In the genomic region with DNA sequence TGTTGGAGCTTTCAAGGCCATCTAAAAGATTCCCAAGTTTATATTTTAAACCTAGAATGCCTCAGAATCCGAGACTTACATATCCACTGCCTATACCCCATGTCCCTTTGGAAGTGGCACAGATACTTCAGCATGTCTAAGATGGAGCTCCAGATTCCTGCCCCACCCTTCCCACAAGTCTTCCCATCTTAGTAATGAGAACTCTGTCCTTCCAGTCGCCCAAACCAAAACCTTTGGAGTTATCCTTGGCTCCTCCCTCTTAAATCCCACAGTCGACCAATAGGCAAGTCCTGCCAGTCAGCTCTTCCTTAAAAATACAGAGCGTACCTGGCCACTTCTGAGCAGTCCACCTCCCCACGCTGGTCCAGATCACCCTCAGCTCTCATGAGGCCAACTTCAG, we compare ENCODE assay signal across 27 cellular contexts. TPM values are rescaled to one million over a fixed set of nuclear protein-coding genes. Genes with fewer than 3 reads are reported as not detected.
DNase-seq lines count a peak whose midpoint lies in the region; ATAC-seq, FAIRE-seq and TF ChIP-seq lines count a peak whose summit lies in the region.
"Had no signal": no experiment of that assay in that cellular context is flagged by ENCODE, and none has a peak within 500 bp of the region (broad histone marks: within the 10 kb centered on the region; RNA-seq: fewer than 3 reads in every experiment).

No MANE protein-coding gene starts in this region.

- H3K4me3 Mint-ChIP-seq in activated T-cell treated with anti-CD3 and anti-CD28 coated beads, Interleukin-2, amount 50 U/mL, for 24 hours: no peak overlapping the region
- H3K4me3 Mint-ChIP-seq in activated T-cell treated with anti-CD3 and anti-CD28 coated beads, Interleukin-2, amount 50 U/mL, for 4 hours: no peak overlapping the region
- no peak overlapping the region for H3K4me3 Mint-ChIP-seq in chondrocyte (ENCODE audit: unreplicated experiment)
- H3K4me3 Mint-ChIP-seq: activated CD8-positive, alpha-beta T cell treated with anti-CD3 and anti-CD28 coated beads, Interleukin-2, amount 10 ng/mL, durations not matched to agents 7 days and 5 days; WTC11 had no signal

- no peak overlapping the region for H3K4me3 ChIP-seq in H7 (ENCODE audit: insufficient read depth, low read depth, low read length)
- H3K4me3 ChIP-seq in prostate gland: no peak overlapping the region
- H3K4me3 ChIP-seq: GM12878, HAP-1, SJSA1, vagina had no signal

- TF ChIP-seq CTCF in chondrocyte (IDR thresholded peaks at IDR 0.05) (no peak), prostate gland (IDR thresholded peaks at IDR 0.05) (no peak)

- peaks cover 79% of the 10 kb centered on the region for H3K4me1 Mint-ChIP-seq in activated T-cell treated with anti-CD3 and anti-CD28 coated beads, Interleukin-2, amount 50 U/mL, for 24 hours (ENCODE audit: low read depth)
- H3K4me1 Mint-ChIP-seq in activated T-cell treated with anti-CD3 and anti-CD28 coated beads, Interleukin-2, amount 50 U/mL, for 4 hours (ENCODE audit: low read depth): peaks cover 70% of the 10 kb centered on the region
- peaks cover 44% of the 10 kb centered on the region for H3K4me1 Mint-ChIP-seq in chondrocyte (ENCODE audit: low read depth)

- H3K27me3 Mint-ChIP-seq in activated T-cell treated with anti-CD3 and anti-CD28 coated beads, Interleukin-2, amount 50 U/mL, for 24 hours: no peaks in the 10 kb centered on the region
- no peaks in the 10 kb centered on the region for H3K27me3 Mint-ChIP-seq in activated T-cell treated with anti-CD3 and anti-CD28 coated beads, Interleukin-2, amount 50 U/mL, for 4 hours (ENCODE audit: low read depth)
- H3K27me3 Mint-ChIP-seq in chondrocyte (ENCODE audit: low read depth): no peaks in the 10 kb centered on the region

- intact Hi-C loops in prostate gland (cut with DNase I): no loop called here

- 66% methylated on average over 5 of the region's 5 CpGs for WGBS in prostate gland

- DNase-seq in activated T-cell treated with anti-CD3 and anti-CD28 coated beads, Interleukin-2, amount 50 U/mL, for 24 hours: no peak
- no peak for DNase-seq in activated T-cell treated with anti-CD3 and anti-CD28 coated beads, Interleukin-2, amount 50 U/mL, for 4 hours
- DNase-seq in H7: peak; percentile 31
- DNase-seq in chondrocyte (ENCODE audit: low spot score): no peak
- DNase-seq in prostate gland (ENCODE audit: low spot score): no peak
- DNase-seq in NCI-H526 treated with DMSO at 0.1 percent for 48 hours (lab: John Stamatoyannopoulos, UW): no peak
- no peak for DNase-seq in GM12892 (ENCODE audit: insufficient read length)
- DNase-seq: activated CD8-positive, alpha-beta T cell treated with anti-CD3 and anti-CD28 coated beads, Interleukin-2, amount 10 ng/mL, durations not matched to agents 7 days and 5 days; activated naive CD4-positive, alpha-beta T cell treated with anti-CD3 and anti-CD28 coated beads, Interleukin-2, amount 50 U/mL, for 16 hours; activated T-cell treated with anti-CD3 and anti-CD28 coated beads, Interleukin-2, amount 50 U/mL, for 1 hour; C1 segment of cervical spinal cord; DMS53; KG1; MV-4-11; NCI-H187; NCI-H2227 treated with DMSO at 0.1 percent for 48 hours; NCI-H774; stimulated activated CD4-positive, alpha-beta T cell treated with anti-CD3 and anti-CD28 coated beads, Interleukin-12 subunit alpha, Interleukin-12 subunit beta, amount 100 ng/mL, for 4 hours had no signal

- peaks cover 4% of the 10 kb centered on the region for H3K36me3 Mint-ChIP-seq in activated T-cell treated with anti-CD3 and anti-CD28 coated beads, Interleukin-2, amount 50 U/mL, for 24 hours (ENCODE audit: low read depth)
- no peaks in the 10 kb centered on the region for H3K36me3 Mint-ChIP-seq in activated T-cell treated with anti-CD3 and anti-CD28 coated beads, Interleukin-2, amount 50 U/mL, for 4 hours (ENCODE audit: insufficient read depth)
- no peaks in the 10 kb centered on the region for H3K36me3 Mint-ChIP-seq in chondrocyte (ENCODE audit: low read depth)
- H3K36me3 Mint-ChIP-seq: WTC11 had no signal

- FAIRE-seq in GM12892 (lab: Jason Lieb, UNC): no peak
- FAIRE-seq: colon, GM12878, GM19239 had no signal

- TF ChIP-seq POLR2A in prostate gland (IDR thresholded peaks at IDR 0.05) (no peak), GM12892 (IDR thresholded peaks at IDR 0.05; ENCODE audit: low read depth, low read length) (no peak)

- H3K4me1 ChIP-seq in prostate gland (replicated peaks): peaks cover 23% of the 10 kb centered on the region

- H3K9me3 ChIP-seq in prostate gland: no peaks in the 10 kb centered on the region
- H3K9me3 ChIP-seq: HAP-1, SJSA1, vagina had no signal

- H3K9me3 Mint-ChIP-seq in activated T-cell treated with anti-CD3 and anti-CD28 coated beads, Interleukin-2, amount 50 U/mL, for 24 hours: no peaks in the 10 kb centered on the region
- H3K9me3 Mint-ChIP-seq in activated T-cell treated with anti-CD3 and anti-CD28 coated beads, Interleukin-2, amount 50 U/mL, for 4 hours: no peaks in the 10 kb centered on the region
- H3K9me3 Mint-ChIP-seq in chondrocyte (ENCODE audit: low read depth): no peaks in the 10 kb centered on the region
- H3K9me3 Mint-ChIP-seq: WTC11 had no signal

- peak overlapping the region; percentile 6 to 51 for H3K27ac ChIP-seq in prostate gland
- H3K27ac ChIP-seq: SJSA1, vagina had no signal

- H3K27ac Mint-ChIP-seq in activated T-cell treated with anti-CD3 and anti-CD28 coated beads, Interleukin-2, amount 50 U/mL, for 24 hours: peak overlapping the region; percentile 42
- peak overlapping the region; percentile 7 for H3K27ac Mint-ChIP-seq in chondrocyte (ENCODE audit: unreplicated experiment)

- no peak for ATAC-seq in activated T-cell treated with anti-CD3 and anti-CD28 coated beads, Interleukin-2, amount 50 U/mL, for 4 hours
- no peak for ATAC-seq in GM21528 (IDR thresholded peaks at IDR 0.05; ENCODE audit: low FRiP score, unreplicated experiment)
- ATAC-seq: activated CD8-positive, alpha-beta T cell treated with anti-CD3 and anti-CD28 coated beads, Interleukin-2, amount 10 ng/mL, durations not matched to agents 7 days and 5 days; GM12878; Panc1; WTC11 had no signal

- H3K36me3 ChIP-seq in H7 (replicated peaks; ENCODE audit: control insufficient read depth, insufficient read depth, low read length) (no peaks in the 10 kb centered on the region), prostate gland (no peaks in the 10 kb centered on the region)
- H3K36me3 ChIP-seq: HAP-1, vagina had no signal

- H3K27me3 ChIP-seq in H7 (ENCODE audit: control insufficient read depth, insufficient read depth, low read length) (no peaks in the 10 kb centered on the region), prostate gland (replicated peaks; ENCODE audit: insufficient read depth) (no peaks in the 10 kb centered on the region)
- H3K27me3 ChIP-seq: SJSA1, vagina had no signal

RNA-seq across cellular contexts. Expression of a gene that starts 4.3 kb away (rescaled TPM):
- 10 to 100 TPM; 16.4 to 23.8 (median 22.0) TPM for total RNA-seq in activated T-cell treated with anti-CD3 and anti-CD28 coated beads, Interleukin-2, amount 50 U/mL, for 4 hours
- total RNA-seq in H7 (2014; rRNA removed; shearing (Covaris generic)): 49.8 and 53.9 TPM in 2 replicates
- total RNA-seq in chondrocyte (48.8 to 67.7 TPM (median 63.4 TPM) in 3 replicates), prostate gland (100 to 1,000 TPM in 1 of 2 donors, 10 to 100 TPM in 1; 95.1 to 145 TPM)
- 75.6 TPM for polyA plus RNA-seq in GM12892 (2012; ENCODE audit: missing spikeins)

RNA-seq across cellular contexts. Expression of a gene that starts 24.4 kb away (rescaled TPM):
- total RNA-seq in activated T-cell treated with anti-CD3 and anti-CD28 coated beads, Interleukin-2, amount 50 U/mL, for 4 hours: 1 to 10 TPM in 2 of 3 donors, under 1 TPM in 1; 0.56 to 1.5 (median 1.4) TPM
- total RNA-seq in H7 (2014; rRNA removed; shearing (Covaris generic)): 3.7 and 4.4 TPM in 2 replicates
- 2.0 to 5.6 TPM (median 4.9 TPM) in 3 replicates for total RNA-seq in chondrocyte
- 1 to 10 TPM; 2.5 to 2.6 TPM for total RNA-seq in prostate gland
- polyA plus RNA-seq in GM12892 (2012; ENCODE audit: missing spikeins): 0.95 TPM

RNA-seq across cellular contexts. Expression of a gene that starts 42.8 kb away (rescaled TPM):
- total RNA-seq in activated T-cell treated with anti-CD3 and anti-CD28 coated beads, Interleukin-2, amount 50 U/mL, for 4 hours: 10 to 100 TPM; 36.2 to 40.0 (median 36.2) TPM
- 20.2 and 27.0 TPM in 2 replicates for total RNA-seq in H7 (2014; rRNA removed; shearing (Covaris generic))
- 11.1 to 14.6 TPM (median 11.6 TPM) in 3 replicates for total RNA-seq in chondrocyte
- 10 to 100 TPM; 30.2 to 49.4 TPM for total RNA-seq in prostate gland
- 15.3 TPM for polyA plus RNA-seq in GM12892 (2012; ENCODE audit: missing spikeins)

RNA-seq across cellular contexts. Expression of a gene that starts 45.7 kb away (rescaled TPM):
- 1 to 10 TPM; 4.8 to 7.2 (median 6.6) TPM for total RNA-seq in activated T-cell treated with anti-CD3 and anti-CD28 coated beads, Interleukin-2, amount 50 U/mL, for 4 hours
- total RNA-seq in H7 (2014; rRNA removed; shearing (Covaris generic)): 23.6 and 30.2 TPM in 2 replicates
- 19.8 to 30.0 TPM (median 28.4 TPM) in 3 replicates for total RNA-seq in chondrocyte
- total RNA-seq in prostate gland: 100 to 1,000 TPM in 1 of 2 donors, 10 to 100 TPM in 1; 70.9 to 101 TPM
- 0.30 TPM for polyA plus RNA-seq in GM12892 (2012; ENCODE audit: missing spikeins)

RNA-seq across cellular contexts. Expression of a gene that starts 52.6 kb away (rescaled TPM):
- 100 to 1,000 TPM; 262 to 265 (median 264) TPM for total RNA-seq in activated T-cell treated with anti-CD3 and anti-CD28 coated beads, Interleukin-2, amount 50 U/mL, for 4 hours
- total RNA-seq in H7 (2014; rRNA removed; shearing (Covaris generic)): 246 and 314 TPM in 2 replicates
- total RNA-seq in chondrocyte (95.2 to 113 TPM (median 109 TPM) in 3 replicates), prostate gland (100 to 1,000 TPM; 168 to 215 TPM)
- polyA plus RNA-seq in GM12892 (2012; ENCODE audit: missing spikeins): 152 TPM
